ENCODE assay signal across 33 cellular contexts in genomic region chr7:152884321-152884720, GRCh38.
"Had no signal": no experiment of that assay in that cellular context is flagged by ENCODE, and none has a peak within 500 bp of the region (broad histone marks: within the 10 kb centered on the region; RNA-seq: fewer than 3 reads in every experiment).

No MANE protein-coding gene starts in this region.

- H3K4me1 Mint-ChIP-seq: activated CD4-positive, alpha-beta T cell treated with anti-CD3 and anti-CD28 coated beads for 36 hours; activated CD4-positive, alpha-beta T cell treated with anti-CD3 and anti-CD28 coated beads, Interleukin-2, amount 10 ng/mL, durations not matched to agents 7 days and 5 days; activated T-helper 17 cell treated with anti-CD3 and anti-CD28 coated beads, Interleukin-2, amount 50 U/mL, for 72 hours had no signal

- H3K9ac ChIP-seq: SK-N-SH had no signal

- H3K27ac ChIP-seq: adrenal gland, body of pancreas, breast epithelium, Peyer's patch, SJSA1 had no signal

- H3K4me1 ChIP-seq: adrenal gland, body of pancreas, breast epithelium, Peyer's patch, SJSA1 had no signal

- H3K27ac Mint-ChIP-seq: activated CD4-positive, alpha-beta T cell treated with anti-CD3 and anti-CD28 coated beads for 36 hours; activated CD4-positive, alpha-beta T cell treated with anti-CD3 and anti-CD28 coated beads, Interleukin-2, amount 10 ng/mL, durations not matched to agents 7 days and 5 days; activated CD8-positive, alpha-beta T cell treated with anti-CD3 and anti-CD28 coated beads, Interleukin-2, amount 10 ng/mL, durations not matched to agents 7 days and 5 days; activated naive CD4-positive, alpha-beta T cell treated with anti-CD3 and anti-CD28 coated beads for 36 hours; activated T-helper 17 cell treated with anti-CD3 and anti-CD28 coated beads, Interleukin-2, amount 50 U/mL, for 72 hours; T-helper 1 cell treated with Interleukin-12 subunit alpha and Interleukin-12 subunit beta and Interleukin-4 antibody, amounts not matched to agents 30 μg/mL and 1 μg/mL, for 36 hours; T-helper 2 cell treated with Interferon-gamma antibody and Interleukin-4, amounts not matched to agents 5 μg/mL and 100 μg/mL, for 36 hours had no signal

- H3K36me3 ChIP-seq: adrenal gland, breast epithelium, MG63, Peyer's patch, SJSA1 had no signal

- H3K4me3 ChIP-seq: adrenal gland, body of pancreas, breast epithelium, MG63, Peyer's patch, SJSA1 had no signal

- H3K9me3 Mint-ChIP-seq: activated CD4-positive, alpha-beta T cell treated with anti-CD3 and anti-CD28 coated beads, Interleukin-2, amount 10 ng/mL, durations not matched to agents 7 days and 5 days; activated T-helper 17 cell treated with anti-CD3 and anti-CD28 coated beads, Interleukin-2, amount 50 U/mL, for 72 hours; T-helper 1 cell treated with Interleukin-12 subunit alpha and Interleukin-12 subunit beta and Interleukin-4 antibody, amounts not matched to agents 30 μg/mL and 1 μg/mL, for 36 hours; T-helper 2 cell treated with Interferon-gamma antibody and Interleukin-4, amounts not matched to agents 5 μg/mL and 100 μg/mL, for 36 hours had no signal

- H3K9me3 ChIP-seq: adrenal gland, body of pancreas, MG63, Peyer's patch, SJSA1 had no signal

- H3K4me3 Mint-ChIP-seq: activated CD4-positive, alpha-beta T cell treated with anti-CD3 and anti-CD28 coated beads for 36 hours; activated CD4-positive, alpha-beta T cell treated with anti-CD3 and anti-CD28 coated beads, Interleukin-2, amount 10 ng/mL, durations not matched to agents 7 days and 5 days; activated CD8-positive, alpha-beta T cell treated with anti-CD3 and anti-CD28 coated beads, Interleukin-2, amount 10 ng/mL, durations not matched to agents 7 days and 5 days; activated naive CD4-positive, alpha-beta T cell treated with anti-CD3 and anti-CD28 coated beads for 36 hours; activated T-helper 17 cell treated with anti-CD3 and anti-CD28 coated beads, Interleukin-2, amount 50 U/mL, for 72 hours; T-helper 1 cell treated with Interleukin-12 subunit alpha and Interleukin-12 subunit beta and Interleukin-4 antibody, amounts not matched to agents 30 μg/mL and 1 μg/mL, for 36 hours; T-helper 2 cell treated with Interferon-gamma antibody and Interleukin-4, amounts not matched to agents 5 μg/mL and 100 μg/mL, for 36 hours; WTC11 had no signal

- ATAC-seq: activated CD4-positive, alpha-beta T cell treated with anti-CD3 and anti-CD28 coated beads for 36 hours; activated CD4-positive, CD25-positive, alpha-beta regulatory T cell treated with anti-CD3 and anti-CD28 coated beads, Interleukin-2, amount 50 U/mL, for 24 hours; activated CD8-positive, alpha-beta T cell treated with anti-CD3 and anti-CD28 coated beads, Interleukin-2, amount 10 ng/mL, durations not matched to agents 7 days and 5 days; activated naive CD4-positive, alpha-beta T cell treated with anti-CD3 and anti-CD28 coated beads, Interleukin-2, amount 50 U/mL, for 72 hours; activated T-helper 17 cell treated with anti-CD3 and anti-CD28 coated beads, Interleukin-2, amount 50 U/mL, for 72 hours; body of pancreas; PC-3 had no signal

- H3K4me2 ChIP-seq: SK-N-SH had no signal

- DNase-seq: activated CD4-positive, alpha-beta T cell treated with anti-CD3 and anti-CD28 coated beads for 36 hours; activated CD4-positive, alpha-beta T cell treated with anti-CD3 and anti-CD28 coated beads, Interleukin-2, amount 10 ng/mL, durations not matched to agents 7 days and 5 days; activated CD4-positive, alpha-beta T cell treated with anti-CD3 and anti-CD28 coated beads, Interleukin-2, amount 50 U/mL, for 48 hours; activated CD8-positive, alpha-beta memory T cell treated with anti-CD3 and anti-CD28 coated beads, Interleukin-2, amount 50 U/mL, for 4 hours; activated CD8-positive, alpha-beta T cell treated with anti-CD3 and anti-CD28 coated beads, Interleukin-2, amount 10 ng/mL, durations not matched to agents 7 days and 5 days; activated gamma-delta T cell treated with Interleukin-2 at 50 U/mL for 16 hours; activated naive CD4-positive, alpha-beta T cell treated with anti-CD3 and anti-CD28 coated beads for 36 hours; body of pancreas; Kasumi-1; KG1; MG63; MV-4-11; NCI-H1092; NCI-H1436 treated with DMSO at 0.1 percent for 48 hours; NCI-H1694 treated with DMSO at 0.1 percent for 48 hours; NCI-H2029; NCI-H345; NCI-H524 treated with DMSO at 0.1 percent for 48 hours; NK-92 treated with Interleukin-12 subunit alpha and Interleukin-12 subunit beta, amount 100 ng/mL, for 24 hours; PC-3; Peyer's patch; RPMI8226; SHP77 treated with DMSO at 0.1 percent for 48 hours; SK-N-SH had no signal

- H3K27me3 ChIP-seq: adrenal gland, body of pancreas, breast epithelium, MG63, Peyer's patch, SJSA1 had no signal

- H3K27me3 Mint-ChIP-seq: activated CD4-positive, alpha-beta T cell treated with anti-CD3 and anti-CD28 coated beads for 36 hours; activated CD4-positive, alpha-beta T cell treated with anti-CD3 and anti-CD28 coated beads, Interleukin-2, amount 10 ng/mL, durations not matched to agents 7 days and 5 days; activated T-helper 17 cell treated with anti-CD3 and anti-CD28 coated beads, Interleukin-2, amount 50 U/mL, for 72 hours had no signal
